In genomic region chr16:18610147-18610803, GRCh38 we compare ENCODE assay signal across 1 cellular context.
TF ChIP-seq lines count a peak whose summit lies in the region.

No MANE protein-coding gene starts in this region.

TF ChIP-seq in HepG2, 621 proteins besides CTCF, POLR2A, EP300 and RAD21 (continued from another document):
- TF ChIP-seq, protein P1, sequence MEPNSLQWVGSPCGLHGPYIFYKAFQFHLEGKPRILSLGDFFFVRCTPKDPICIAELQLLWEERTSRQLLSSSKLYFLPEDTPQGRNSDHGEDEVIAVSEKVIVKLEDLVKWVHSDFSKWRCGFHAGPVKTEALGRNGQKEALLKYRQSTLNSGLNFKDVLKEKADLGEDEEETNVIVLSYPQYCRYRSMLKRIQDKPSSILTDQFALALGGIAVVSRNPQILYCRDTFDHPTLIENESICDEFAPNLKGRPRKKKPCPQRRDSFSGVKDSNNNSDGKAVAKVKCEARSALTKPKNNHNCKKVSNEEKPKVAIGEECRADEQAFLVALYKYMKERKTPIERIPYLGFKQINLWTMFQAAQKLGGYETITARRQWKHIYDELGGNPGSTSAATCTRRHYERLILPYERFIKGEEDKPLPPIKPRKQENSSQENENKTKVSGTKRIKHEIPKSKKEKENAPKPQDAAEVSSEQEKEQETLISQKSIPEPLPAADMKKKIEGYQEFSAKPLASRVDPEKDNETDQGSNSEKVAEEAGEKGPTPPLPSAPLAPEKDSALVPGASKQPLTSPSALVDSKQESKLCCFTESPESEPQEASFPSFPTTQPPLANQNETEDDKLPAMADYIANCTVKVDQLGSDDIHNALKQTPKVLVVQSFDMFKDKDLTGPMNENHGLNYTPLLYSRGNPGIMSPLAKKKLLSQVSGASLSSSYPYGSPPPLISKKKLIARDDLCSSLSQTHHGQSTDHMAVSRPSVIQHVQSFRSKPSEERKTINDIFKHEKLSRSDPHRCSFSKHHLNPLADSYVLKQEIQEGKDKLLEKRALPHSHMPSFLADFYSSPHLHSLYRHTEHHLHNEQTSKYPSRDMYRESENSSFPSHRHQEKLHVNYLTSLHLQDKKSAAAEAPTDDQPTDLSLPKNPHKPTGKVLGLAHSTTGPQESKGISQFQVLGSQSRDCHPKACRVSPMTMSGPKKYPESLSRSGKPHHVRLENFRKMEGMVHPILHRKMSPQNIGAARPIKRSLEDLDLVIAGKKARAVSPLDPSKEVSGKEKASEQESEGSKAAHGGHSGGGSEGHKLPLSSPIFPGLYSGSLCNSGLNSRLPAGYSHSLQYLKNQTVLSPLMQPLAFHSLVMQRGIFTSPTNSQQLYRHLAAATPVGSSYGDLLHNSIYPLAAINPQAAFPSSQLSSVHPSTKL (CRISPR knock-in tag; IDR thresholded peaks at IDR 0.05), result peak; percentile 50
